Comparison of ENCODE assay signal across 19 cellular contexts in the genomic region with DNA sequence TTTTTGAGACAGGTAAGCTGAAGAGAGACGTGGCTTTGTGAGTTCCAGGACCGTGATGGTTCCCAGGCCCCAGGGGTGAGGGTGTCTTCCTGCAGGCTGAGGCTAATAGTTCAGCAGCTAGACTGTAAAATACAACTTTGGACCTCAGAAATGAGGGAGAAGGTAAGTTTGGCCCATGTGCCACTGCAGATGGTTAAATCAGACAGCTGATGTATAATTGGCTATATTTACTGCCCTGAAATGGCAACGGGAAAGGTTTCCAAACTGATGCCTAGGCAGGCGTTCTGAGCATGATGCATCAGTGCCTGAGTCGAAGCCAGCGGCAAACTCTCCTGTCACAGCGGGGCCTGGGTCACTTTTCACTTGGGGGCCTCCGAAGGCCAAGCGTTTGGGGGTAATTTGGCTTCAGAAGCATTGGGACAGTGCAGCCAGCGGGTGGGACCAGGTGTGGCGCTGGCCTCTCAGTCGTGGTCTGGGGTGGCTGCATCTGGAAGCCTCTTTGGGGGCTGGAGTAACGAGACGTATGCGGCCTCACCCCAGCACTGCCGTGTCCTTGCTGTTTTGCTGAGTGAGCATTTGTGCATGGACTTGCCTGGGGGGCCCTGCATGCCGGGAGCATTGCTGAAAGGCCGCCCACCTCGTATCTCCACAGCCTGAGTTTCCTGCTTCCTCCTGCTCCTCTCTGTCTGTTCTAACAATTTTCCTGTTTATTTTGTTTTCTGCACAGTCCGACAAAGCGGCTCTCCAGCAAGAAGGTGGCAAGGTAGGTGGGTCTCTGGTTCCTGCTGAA.
"Had no signal": no experiment of that assay in that cellular context is flagged by ENCODE, and none has a peak within 500 bp of the region (broad histone marks: within the 10 kb centered on the region; RNA-seq: fewer than 3 reads in every experiment).

No MANE protein-coding gene starts in this region.

- H3K4me3 Mint-ChIP-seq: activated CD8-positive, alpha-beta T cell treated with anti-CD3 and anti-CD28 coated beads, Interleukin-2, amount 10 ng/mL, durations not matched to agents 7 days and 5 days; activated T-cell treated with anti-CD3 and anti-CD28 coated beads, Interleukin-2, amount 50 U/mL, for 24 hours; activated T-helper 17 cell treated with anti-CD3 and anti-CD28 coated beads, Interleukin-2, amount 50 U/mL, for 72 hours; brain; effector memory CD8-positive, alpha-beta T cell; memory B cell; stimulated activated naive CD8-positive, alpha-beta T cell treated with anti-CD3 and anti-CD28 coated beads, Interleukin-15, Interleukin-2, amounts not matched to agents 100 ng/mL and 50 ng/mL, for 24 hours had no signal

- H3K4me1 Mint-ChIP-seq: activated T-helper 17 cell treated with anti-CD3 and anti-CD28 coated beads, Interleukin-2, amount 50 U/mL, for 72 hours; brain had no signal

- DNase-seq: activated CD4-positive, alpha-beta T cell treated with anti-CD3 and anti-CD28 coated beads for 1 hour; activated CD4-positive, alpha-beta T cell treated with anti-CD3 and anti-CD28 coated beads, Interleukin-2, amount 50 U/mL, for 1 hour; activated T-cell treated with anti-CD3 and anti-CD28 coated beads, Interleukin-2, amount 50 U/mL, for 24 hours; aorta; effector memory CD8-positive, alpha-beta T cell; esophagus squamous epithelium; heart left ventricle; stimulated activated CD4-positive, alpha-beta T cell treated with anti-CD3 and anti-CD28 coated beads, Interleukin-4, amount 100 ng/mL, for 4 hours; tibial artery had no signal

- H3K9me3 Mint-ChIP-seq: activated naive CD4-positive, alpha-beta T cell treated with anti-CD3 and anti-CD28 coated beads, Interleukin-2, amount 50 U/mL, for 72 hours; activated T-cell treated with anti-CD3 and anti-CD28 coated beads, Interleukin-2, amount 50 U/mL, for 24 hours; activated T-helper 17 cell treated with anti-CD3 and anti-CD28 coated beads, Interleukin-2, amount 50 U/mL, for 72 hours; brain; effector memory CD8-positive, alpha-beta T cell; memory B cell; stimulated activated naive CD8-positive, alpha-beta T cell treated with anti-CD3 and anti-CD28 coated beads, Interleukin-15, Interleukin-2, amounts not matched to agents 100 ng/mL and 50 ng/mL, for 24 hours had no signal

- H3K27me3 Mint-ChIP-seq: activated T-cell treated with anti-CD3 and anti-CD28 coated beads, Interleukin-2, amount 50 U/mL, for 24 hours; activated T-helper 17 cell treated with anti-CD3 and anti-CD28 coated beads, Interleukin-2, amount 50 U/mL, for 72 hours; brain; effector memory CD8-positive, alpha-beta T cell; memory B cell; stimulated activated naive CD8-positive, alpha-beta T cell treated with anti-CD3 and anti-CD28 coated beads, Interleukin-15, Interleukin-2, amounts not matched to agents 100 ng/mL and 50 ng/mL, for 24 hours had no signal

- H3K36me3 Mint-ChIP-seq: activated naive CD4-positive, alpha-beta T cell treated with anti-CD3 and anti-CD28 coated beads, Interleukin-2, amount 50 U/mL, for 72 hours had no signal

- ATAC-seq: gastroesophageal sphincter had no signal

- H3K36me3 ChIP-seq: prostate gland had no signal

- H3K27me3 ChIP-seq: dorsolateral prefrontal cortex, esophagus squamous epithelium, gastroesophageal sphincter, heart left ventricle, tibial artery had no signal

- H3K9me3 ChIP-seq: esophagus squamous epithelium, gastroesophageal sphincter, heart left ventricle, prostate gland, tibial artery had no signal

- H3K4me1 ChIP-seq: esophagus squamous epithelium, gastroesophageal sphincter, prostate gland, tibial artery had no signal

- H3K27ac Mint-ChIP-seq: activated CD8-positive, alpha-beta T cell treated with anti-CD3 and anti-CD28 coated beads, Interleukin-2, amount 10 ng/mL, durations not matched to agents 7 days and 5 days; activated naive CD4-positive, alpha-beta T cell treated with anti-CD3 and anti-CD28 coated beads, Interleukin-2, amount 50 U/mL, for 72 hours; activated T-cell treated with anti-CD3 and anti-CD28 coated beads, Interleukin-2, amount 50 U/mL, for 24 hours; memory B cell; stimulated activated naive CD8-positive, alpha-beta T cell treated with anti-CD3 and anti-CD28 coated beads, Interleukin-15, Interleukin-2, amounts not matched to agents 100 ng/mL and 50 ng/mL, for 24 hours had no signal

- H3K27ac ChIP-seq: esophagus squamous epithelium, gastroesophageal sphincter, heart left ventricle, prostate gland, tibial artery, WERI-Rb-1 had no signal

- H3K4me3 ChIP-seq: dorsolateral prefrontal cortex, esophagus squamous epithelium, gastroesophageal sphincter, heart left ventricle, prostate gland, tibial artery had no signal
